In genomic region chr6:167669870-167670802, GRCh38 we compare ENCODE assay signal across 10 cellular contexts.
"Had no signal": no experiment of that assay in that cellular context is flagged by ENCODE, and none has a peak within 500 bp of the region (broad histone marks: within the 10 kb centered on the region; RNA-seq: fewer than 3 reads in every experiment).

No MANE protein-coding gene starts in this region.

- H3K4me1 Mint-ChIP-seq: activated naive CD4-positive, alpha-beta T cell treated with anti-CD3 and anti-CD28 coated beads, Interleukin-2, amount 50 U/mL, for 24 hours had no signal

- H3K4me1 ChIP-seq: left lung, thyroid gland, vagina had no signal

- H3K27ac Mint-ChIP-seq: activated naive CD4-positive, alpha-beta T cell treated with anti-CD3 and anti-CD28 coated beads, Interleukin-2, amount 50 U/mL, for 24 hours; mesothelial cell of epicardium; T-helper 2 cell treated with Interferon-gamma antibody and Interleukin-4, amounts not matched to agents 5 μg/mL and 100 μg/mL, for 36 hours had no signal

- H3K27me3 Mint-ChIP-seq: activated naive CD4-positive, alpha-beta T cell treated with anti-CD3 and anti-CD28 coated beads, Interleukin-2, amount 50 U/mL, for 24 hours had no signal

- H3K27ac ChIP-seq: body of pancreas, left lung, skin epidermis, thyroid gland, vagina had no signal

- DNase-seq: activated effector memory CD4-positive, alpha-beta T cell treated with Interleukin-2 at 50 U/mL for 16 hours; amniotic stem cell; body of pancreas; left lung; thyroid gland had no signal

- H3K27me3 ChIP-seq: body of pancreas, left lung, thyroid gland, vagina had no signal

- H3K36me3 Mint-ChIP-seq: activated naive CD4-positive, alpha-beta T cell treated with anti-CD3 and anti-CD28 coated beads, Interleukin-2, amount 50 U/mL, for 24 hours; mesothelial cell of epicardium had no signal

- H3K36me3 ChIP-seq: left lung, thyroid gland, vagina had no signal

- H3K9me3 ChIP-seq: body of pancreas, thyroid gland, vagina had no signal

- ATAC-seq: body of pancreas, left lung had no signal

- H3K4me3 Mint-ChIP-seq: activated naive CD4-positive, alpha-beta T cell treated with anti-CD3 and anti-CD28 coated beads, Interleukin-2, amount 50 U/mL, for 24 hours; mesothelial cell of epicardium; T-helper 2 cell treated with Interferon-gamma antibody and Interleukin-4, amounts not matched to agents 5 μg/mL and 100 μg/mL, for 36 hours had no signal

- H3K4me3 ChIP-seq: body of pancreas, left lung, skin epidermis, thyroid gland, vagina had no signal
